ENCODE assay signal across 15 cellular contexts in the genomic region with DNA sequence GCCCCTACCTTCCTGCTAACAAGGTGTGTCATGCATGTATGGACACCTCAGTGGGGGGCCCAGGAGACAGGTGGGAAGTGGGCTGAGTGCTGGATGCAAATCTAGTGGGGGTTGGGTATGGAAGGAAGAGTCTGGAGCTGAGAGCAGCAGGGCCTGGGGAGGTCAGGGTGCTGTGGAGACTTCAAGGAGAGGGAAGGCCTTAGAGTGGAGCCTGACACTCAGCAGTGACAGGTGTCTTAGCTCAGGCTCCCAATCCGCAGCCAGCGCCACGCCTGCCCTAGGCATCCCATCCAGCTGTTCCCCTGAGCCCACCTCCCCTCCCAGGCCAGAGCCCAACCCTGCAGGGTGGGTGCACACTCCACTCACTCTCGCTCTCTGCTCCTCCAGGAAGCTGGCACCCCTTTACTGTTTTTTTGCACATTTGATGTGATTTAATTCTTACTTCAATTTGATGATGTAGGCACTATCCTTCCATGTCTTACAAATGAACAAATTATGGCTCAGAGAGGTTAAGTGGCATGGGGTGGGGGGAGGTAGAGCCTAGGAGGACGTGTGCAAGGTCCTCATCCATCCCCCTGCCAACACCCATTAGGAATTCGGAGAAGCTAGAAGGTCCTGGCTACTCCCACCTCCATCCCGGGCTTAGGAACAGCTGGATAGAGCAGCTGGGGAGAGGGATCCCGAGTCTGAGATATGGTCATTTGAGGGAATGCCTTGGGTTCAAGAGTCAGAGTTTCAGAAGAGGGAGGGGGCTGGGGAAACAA. TPM values are rescaled to one million over a fixed set of nuclear protein-coding genes. Genes with fewer than 3 reads are reported as not detected.
A peak's percentile ranks its signal among the peaks of the same experiment; 100 is the strongest.
DNase-seq lines count a peak whose midpoint lies in the region; ATAC-seq, FAIRE-seq and TF ChIP-seq lines count a peak whose summit lies in the region.
"Had no signal": no experiment of that assay in that cellular context is flagged by ENCODE, and none has a peak within 500 bp of the region (broad histone marks: within the 10 kb centered on the region; RNA-seq: fewer than 3 reads in every experiment).

No MANE protein-coding gene starts in this region.

- TF ChIP-seq CTCF in HepG2 (CRISPR knock-in tag; IDR thresholded peaks at IDR 0.05): no peak
- no peak for TF ChIP-seq CTCF in right lobe of liver (IDR thresholded peaks at IDR 0.05)

- H3K27me3 Mint-ChIP-seq in T-helper 17 cell: peaks cover 31% of the 10 kb centered on the region

- no peak overlapping the region for H3K4me3 ChIP-seq in HepG2 (replicated peaks in 1 of 3; ENCODE audit: insufficient read depth in 1 of 3, low read depth in 2 of 3, low read length in 3 of 3)
- no peak overlapping the region for H3K4me3 ChIP-seq in right lobe of liver
- H3K4me3 ChIP-seq in mesenchymal stem cell (ENCODE audit: insufficient read depth in 1 of 2, low read depth in 1 of 2, low read length in 2 of 2): no peak overlapping the region
- H3K4me3 ChIP-seq in GM23248: no peak overlapping the region

- no peak overlapping the region for H2BK15ac ChIP-seq in mesenchymal stem cell (ENCODE audit: low read depth, poor library complexity, severe bottlenecking)

- H3K9me3 ChIP-seq in HepG2 (ENCODE audit: low read length): no peaks in the 10 kb centered on the region
- no peaks in the 10 kb centered on the region for H3K9me3 ChIP-seq in right lobe of liver
- no peaks in the 10 kb centered on the region for H3K9me3 ChIP-seq in T-helper 17 cell (ENCODE audit: control insufficient read depth, low read length, poor library complexity, severe bottlenecking)
- H3K9me3 ChIP-seq in mesenchymal stem cell (ENCODE audit: control insufficient read depth, low read length): no peaks in the 10 kb centered on the region
- no peaks in the 10 kb centered on the region for H3K9me3 ChIP-seq in GM23248 (ENCODE audit: low read depth)
- H3K9me3 ChIP-seq: HAP-1 had no signal

- H2BK12ac ChIP-seq in mesenchymal stem cell (ENCODE audit: low read length in 2 of 2): peak overlapping the region; percentile 65 to 69

- H3K4me2 ChIP-seq in HepG2 (ENCODE audit: low read depth, low read length): no peak overlapping the region; the same call in 1 of the 2 replicates
- H3K4me2 ChIP-seq in mesenchymal stem cell (ENCODE audit: low read length, poor library complexity, severe bottlenecking): peak overlapping the region; percentile 56
- no peak overlapping the region for H3K4me2 ChIP-seq in GM23248 (ENCODE audit: unreplicated experiment)
- H3K4me2 ChIP-seq: KMS-11 had no signal

- peak overlapping the region; percentile 31 for H3K4me3 Mint-ChIP-seq in T-helper 17 cell
- H3K4me3 Mint-ChIP-seq: activated T-helper 17 cell treated with anti-CD3 and anti-CD28 coated beads, Interleukin-2, amount 50 U/mL, for 72 hours; dendritic cell treated with granulocyte-macrophage colony-stimulating factor and Interleukin-4, amounts not matched to agents 40 ng/mL and 50 ng/mL, for 4 days had no signal

- TF ChIP-seq EP300 in HepG2 (IDR thresholded peaks at IDR 0.05; ENCODE audit: low read depth in 2 of 2, low read length in 2 of 2) (no peak), HepG2 (CRISPR knock-in tag; IDR thresholded peaks at IDR 0.05; ENCODE audit: borderline replicate concordance) (no peak)

- no peak for TF ChIP-seq RAD21 in HepG2 (CRISPR knock-in tag; IDR thresholded peaks at IDR 0.05)

- H3K79me1 ChIP-seq in mesenchymal stem cell (replicated peaks; ENCODE audit: low read length, poor library complexity, severe bottlenecking): peaks cover 39% of the 10 kb centered on the region

- peak overlapping the region; percentile 55 to 85 for H3K18ac ChIP-seq in mesenchymal stem cell (ENCODE audit: low read depth in 1 of 2, low read length in 2 of 2)

- H3K9me2 ChIP-seq in GM23248 (ENCODE audit: insufficient read depth): no peaks in the 10 kb centered on the region

- H2AFZ ChIP-seq in HepG2 (ENCODE audit: low read length) (no peak overlapping the region), mesenchymal stem cell (ENCODE audit: low read depth, low read length) (no peak overlapping the region), GM23248 (no peak overlapping the region)

- no peaks in the 10 kb centered on the region for H3K36me3 Mint-ChIP-seq in T-helper 17 cell (ENCODE audit: low read depth)

- H4K20me1 ChIP-seq in HepG2 (ENCODE audit: insufficient read depth, low read length): no peaks in the 10 kb centered on the region
- H4K20me1 ChIP-seq in GM23248 (ENCODE audit: insufficient read depth): no peaks in the 10 kb centered on the region

- H3K27ac ChIP-seq in HepG2 (ENCODE audit: extremely low read length, insufficient read depth, low read length) (no peak overlapping the region), right lobe of liver (no peak overlapping the region), mesenchymal stem cell (ENCODE audit: low read length, poor library complexity, severe bottlenecking) (no peak overlapping the region), GM23248 (no peak overlapping the region)
- H3K27ac ChIP-seq: KMS-11 had no signal

- POLR2A ChIA-PET in HepG2 (lab: Yijun Ruan, JAX): interaction anchor here (1.7 to 3.2 kb wide), 2 partner anchors 10 to 16 kb away, joined by 4 to 19 read pairs; a partner anchor contains a TSS

- H3K14ac ChIP-seq in mesenchymal stem cell (ENCODE audit: low read length in 2 of 2): peak overlapping the region in 1 of 2 experiments; percentile 53

- H3K4me1 ChIP-seq in HepG2 (ENCODE audit: insufficient read depth, low read length) (peaks cover 41% of the 10 kb centered on the region), right lobe of liver (peaks cover 0 to 6% (median 0%) of the 10 kb centered on the region in 4 donors), mesenchymal stem cell (ENCODE audit: control insufficient read depth, insufficient read depth, low read depth, low read length) (peaks cover 40% of the 10 kb centered on the region), GM23248 (ENCODE audit: insufficient read depth) (peaks cover 9% of the 10 kb centered on the region; the same call in 1 of the 2 replicates)

- CTCF ChIA-PET in HepG2 (lab: Yijun Ruan, JAX; ENCODE audit: low intra/inter-chr PET ratio, low total read pairs): no interaction called here

- peak overlapping the region; percentile 63 for H2AK5ac ChIP-seq in mesenchymal stem cell (ENCODE audit: low read length, severe bottlenecking)

- H3K4ac ChIP-seq in mesenchymal stem cell (ENCODE audit: low read depth in 1 of 2, low read length in 2 of 2): no peak overlapping the region

- no peak overlapping the region for H4K8ac ChIP-seq in mesenchymal stem cell (ENCODE audit: low read length)

- no peak for DNase-seq in HepG2 (ENCODE audit: low spot score)
- DNase-seq in right lobe of liver: no peak
- no peak for DNase-seq in T-helper 17 cell
- DNase-seq in mesenchymal stem cell: no peak
- DNase-seq in T1000 (lab: John Stamatoyannopoulos, UW): no peak
- no peak for DNase-seq in activated CD4-positive, alpha-beta T cell treated with anti-CD3 and anti-CD28 coated beads for 48 hours
- no peak for DNase-seq in stimulated activated CD4-positive, alpha-beta T cell treated with anti-CD3 and anti-CD28 coated beads, Interleukin-15, amount 100 ng/mL, for 24 hours
- no peak for DNase-seq in GM23248
- DNase-seq: DMS153, NCI-H1436 treated with DMSO at 0.1 percent for 48 hours, RPMI8226 had no signal

- no TSS peak for BruUV-seq in HepG2 (replicated peaks; lab: Mats Ljungman, UMichigan)

- H3K79me2 ChIP-seq in HepG2 (ENCODE audit: insufficient read depth, low read length) (no peaks in the 10 kb centered on the region), GM23248 (ENCODE audit: insufficient read depth) (no peaks in the 10 kb centered on the region)

- no peak overlapping the region for H2BK120ac ChIP-seq in mesenchymal stem cell (ENCODE audit: low read depth, low read length)

- FAIRE-seq in HepG2 (lab: Jason Lieb, UNC): no peak

- H3K23ac ChIP-seq in mesenchymal stem cell (ENCODE audit: low read length in 2 of 2): peak overlapping the region in 1 of 2 experiments; percentile 23

- H3K27me3 ChIP-seq in HepG2 (ENCODE audit: control insufficient read depth in 1 of 2, insufficient read depth in 2 of 2, low read length in 2 of 2) (peaks cover 1 to 14% of the 10 kb centered on the region in 2 experiments; a peak in 3 of 5 replicates), right lobe of liver (no peaks in the 10 kb centered on the region), mesenchymal stem cell (ENCODE audit: control insufficient read depth in 1 of 2, insufficient read depth in 1 of 2, low read length in 2 of 2) (peaks cover 14 to 18% of the 10 kb centered on the region in 2 experiments), GM23248 (replicated peaks; ENCODE audit: insufficient read depth) (peaks cover 8% of the 10 kb centered on the region; the same call in 1 of the 2 replicates)

- ATAC-seq in HepG2 (no peak), right lobe of liver (no peak), T-helper 17 cell (no peak)
- ATAC-seq: activated T-helper 17 cell treated with anti-CD3 and anti-CD28 coated beads, Interleukin-2, amount 50 U/mL, for 72 hours had no signal

- H3K27ac Mint-ChIP-seq in T-helper 17 cell: no peak overlapping the region
- H3K27ac Mint-ChIP-seq: activated T-helper 17 cell treated with anti-CD3 and anti-CD28 coated beads, Interleukin-2, amount 50 U/mL, for 72 hours; dendritic cell treated with granulocyte-macrophage colony-stimulating factor and Interleukin-4, amounts not matched to agents 40 ng/mL and 50 ng/mL, for 4 days had no signal

- H3K36me3 ChIP-seq in HepG2 (replicated peaks in 1 of 2; ENCODE audit: control insufficient read depth in 1 of 2, insufficient read depth in 2 of 2, low read length in 2 of 2): no peaks in the 10 kb centered on the region
- H3K36me3 ChIP-seq in right lobe of liver: no peaks in the 10 kb centered on the region
- peaks cover 0 to 13% of the 10 kb centered on the region in 2 experiments for H3K36me3 ChIP-seq in mesenchymal stem cell (ENCODE audit: control insufficient read depth in 1 of 2, insufficient read depth in 2 of 2, low read depth in 1 of 2, low read length in 2 of 2)
- no peaks in the 10 kb centered on the region for H3K36me3 ChIP-seq in GM23248 (ENCODE audit: low read depth)
- H3K36me3 ChIP-seq: HAP-1 had no signal

- peaks cover 7% of the 10 kb centered on the region for H3K4me1 Mint-ChIP-seq in T-helper 17 cell

- no peak for TF ChIP-seq POLR2A in HepG2 (IDR thresholded peaks at IDR 0.05; ENCODE audit: insufficient read depth in 1 of 2, low read depth in 2 of 2, low read length in 2 of 2)
- TF ChIP-seq POLR2A in right lobe of liver (IDR thresholded peaks at IDR 0.05): no peak

- peak overlapping the region; percentile 49 for H2BK5ac ChIP-seq in mesenchymal stem cell (ENCODE audit: low read depth, low read length, poor library complexity, severe bottlenecking)

- intact Hi-C loops in HepG2 (cut with micrococcal nuclease; ENCODE audit: unreplicated experiment) (no loop called here), right lobe of liver (cut with DNase I) (no loop called here)

- in situ Hi-C loops in HepG2 (cut with HindIII; ENCODE audit: extremely low pct_ligation_motif_present, low pct_unique_long_range_greater_than_20kb) (no loop called here), GM23248 (cut with MboI) (no loop called here)

- 29% methylated on average over 7 of the region's 8 CpGs for WGBS in HepG2 (ENCODE audit: low lambda C conversion rate)
- 70% methylated on average over 7 of the region's 8 CpGs for WGBS in right lobe of liver (ENCODE audit: insufficient coverage, low coverage, low lambda C conversion rate, missing lambda C conversion rate)
- 64% methylated on average over 6 of the region's 8 CpGs for WGBS in mesenchymal stem cell
- 41 to 43% methylated on average over 8 of the region's 8 CpGs for WGBS in GM23248 (ENCODE audit: low coverage in 1 of 2, low lambda C conversion rate in 2 of 2, missing lambda C conversion rate in 2 of 2), 2 experiments

- 0 out of 2 replicates have a peak, but pooled peaks cover 5% of the 10 kb centered on the region for H3F3A ChIP-seq in GM23248 (ENCODE audit: insufficient read depth)

- H4K91ac ChIP-seq in mesenchymal stem cell (ENCODE audit: low read length): peak overlapping the region; percentile 91

- no peak overlapping the region for H3K9ac ChIP-seq in HepG2 (ENCODE audit: insufficient read depth, low read depth, low read length)
- H3K9ac ChIP-seq in mesenchymal stem cell (ENCODE audit: low read length): no peak overlapping the region
- H3K9ac ChIP-seq in GM23248: no peak overlapping the region
- H3K9ac ChIP-seq: KMS-11 had no signal

RNA-seq across cellular contexts. Expression of a gene that starts 2.2 kb away (rescaled TPM):
- total RNA-seq in HepG2 (2016; rRNA removed; fragmentation: Illumina TruSeq; extraction: Trizol): 1.0 and 1.8 TPM in 2 replicates
- 0.44 and 1.2 TPM in 2 replicates for total RNA-seq in HepG2 (2016; cell fraction: cytosol; rRNA removed; fragmentation: Illumina TruSeq; extraction: Trizol; ENCODE audit: low read depth)
- 0.97 and 2.0 TPM in 2 replicates for total RNA-seq in HepG2 (2016; cell fraction: insoluble cytoplasmic fraction; rRNA removed; fragmentation: Illumina TruSeq; extraction: Trizol)
- 1.4 and 2.0 TPM in 2 replicates for total RNA-seq in HepG2 (2016; cell fraction: membrane; rRNA removed; fragmentation: Illumina TruSeq; extraction: Trizol)
- total RNA-seq in HepG2 (2016; cell fraction: nucleus; rRNA removed; fragmentation: Illumina TruSeq; extraction: Trizol): 1.8 and 2.4 TPM in 2 replicates
- polyA plus RNA-seq in HepG2 (2011; rRNA removed): 3.6 and 5.8 TPM in 2 replicates
- 3.3 and 4.9 TPM in 2 replicates for polyA plus RNA-seq in HepG2 (2011; cell fraction: cytosol; rRNA removed)
- 5.7 and 6.2 TPM in 2 replicates for polyA plus RNA-seq in HepG2 (2011; cell fraction: nucleus; rRNA removed)
- polyA plus RNA-seq in HepG2 (2012): 3.9 and 7.7 TPM in 2 replicates
- polyA plus RNA-seq in HepG2 (2016; cell fraction: cytosol; fragmentation: Illumina TruSeq; extraction: Trizol; ENCODE audit: low read depth): 0.99 and 1.1 TPM in 2 replicates
- 0.66 and 0.71 TPM in 2 replicates for polyA plus RNA-seq in HepG2 (2016; cell fraction: insoluble cytoplasmic fraction; fragmentation: Illumina TruSeq; extraction: Trizol; ENCODE audit: low read depth)
- polyA plus RNA-seq in HepG2 (2016; cell fraction: membrane; fragmentation: Illumina TruSeq; extraction: Trizol; ENCODE audit: low read depth): 0.84 and 1.1 TPM in 2 replicates
- polyA plus RNA-seq in HepG2 (2016; cell fraction: nucleus; fragmentation: Illumina TruSeq; extraction: Trizol; ENCODE audit: insufficient read depth, low read depth): 3.3 and 3.5 TPM in 2 replicates
- 1.3 and 9.8 TPM in 2 replicates for polyA minus RNA-seq in HepG2 (2011; rRNA and poly(A)+ RNA removed; ENCODE audit: low replicate concordance)
- polyA minus RNA-seq in HepG2 (2011; cell fraction: cytosol; rRNA and poly(A)+ RNA removed): 3.0 and 3.8 TPM in 2 replicates
- 1.3 and 2.7 TPM in 2 replicates for polyA minus RNA-seq in HepG2 (2011; cell fraction: nucleus; rRNA and poly(A)+ RNA removed)
- under 1 TPM; 0.16 to 0.68 (median 0.39) TPM for total RNA-seq in right lobe of liver
- total RNA-seq in T-helper 17 cell: under 1 TPM; 0.07 to 0.31 TPM
- 5.8 TPM for polyA plus RNA-seq in mesenchymal stem cell (2013, experiment 1 of 2)
- 5.3 TPM for polyA plus RNA-seq in mesenchymal stem cell (2013, experiment 2 of 2)
- total RNA-seq in GM23248 (2014; rRNA removed; shearing (Covaris generic)): 4.6 and 4.8 TPM in 2 replicates
- 0.25 and 0.46 TPM in 2 replicates for polyA plus RNA-seq in GM23248 (2016; fragmentation: Nextera tagmentation; extraction: Ambion mirVana)

RNA-seq across cellular contexts. Expression of a gene that starts 16.4 kb away (rescaled TPM):
- total RNA-seq in HepG2 (2016; rRNA removed; fragmentation: Illumina TruSeq; extraction: Trizol) (41.2 and 86.6 TPM in 2 replicates), right lobe of liver (100 to 1,000 TPM in 5 of 6 experiments, 10 to 100 TPM in 1; 84.5 to 230 (median 150) TPM), T-helper 17 cell (10 to 100 TPM; 31.7 to 47.7 TPM)
- 14.7 and 16.4 TPM in 2 replicates for total RNA-seq in HepG2 (2016; cell fraction: cytosol; rRNA removed; fragmentation: Illumina TruSeq; extraction: Trizol; ENCODE audit: low read depth)
- 36.4 and 95.6 TPM in 2 replicates for total RNA-seq in HepG2 (2016; cell fraction: insoluble cytoplasmic fraction; rRNA removed; fragmentation: Illumina TruSeq; extraction: Trizol)
- total RNA-seq in HepG2 (2016; cell fraction: membrane; rRNA removed; fragmentation: Illumina TruSeq; extraction: Trizol): 24.9 and 32.7 TPM in 2 replicates
- total RNA-seq in HepG2 (2016; cell fraction: nucleus; rRNA removed; fragmentation: Illumina TruSeq; extraction: Trizol): 81.7 and 101 TPM in 2 replicates
- polyA plus RNA-seq in HepG2 (2011; rRNA removed) (143 and 195 TPM in 2 replicates), GM23248 (2016; fragmentation: Nextera tagmentation; extraction: Ambion mirVana) (440 and 446 TPM in 2 replicates)
- 82.9 and 130 TPM in 2 replicates for polyA plus RNA-seq in HepG2 (2011; cell fraction: cytosol; rRNA removed)
- polyA plus RNA-seq in HepG2 (2011; cell fraction: nucleus; rRNA removed): 653 and 705 TPM in 2 replicates
- 166 and 219 TPM in 2 replicates for polyA plus RNA-seq in HepG2 (2012)
- 23.3 and 23.7 TPM in 2 replicates for polyA plus RNA-seq in HepG2 (2016; cell fraction: cytosol; fragmentation: Illumina TruSeq; extraction: Trizol; ENCODE audit: low read depth)
- polyA plus RNA-seq in HepG2 (2016; cell fraction: insoluble cytoplasmic fraction; fragmentation: Illumina TruSeq; extraction: Trizol; ENCODE audit: low read depth): 50.3 and 62.4 TPM in 2 replicates
- polyA plus RNA-seq in HepG2 (2016; cell fraction: membrane; fragmentation: Illumina TruSeq; extraction: Trizol; ENCODE audit: low read depth): 32.0 and 32.7 TPM in 2 replicates
- polyA plus RNA-seq in HepG2 (2016; cell fraction: nucleus; fragmentation: Illumina TruSeq; extraction: Trizol; ENCODE audit: insufficient read depth, low read depth): 211 and 219 TPM in 2 replicates
- polyA minus RNA-seq in HepG2 (2011; rRNA and poly(A)+ RNA removed; ENCODE audit: low replicate concordance): 65.4 and 170 TPM in 2 replicates
- polyA minus RNA-seq in HepG2 (2011; cell fraction: cytosol; rRNA and poly(A)+ RNA removed): 146 and 172 TPM in 2 replicates
- 48.2 and 74.1 TPM in 2 replicates for polyA minus RNA-seq in HepG2 (2011; cell fraction: nucleus; rRNA and poly(A)+ RNA removed)
- polyA plus RNA-seq in mesenchymal stem cell (2013, experiment 1 of 2): 475 TPM
- polyA plus RNA-seq in mesenchymal stem cell (2013, experiment 2 of 2): 458 TPM
- 326 and 410 TPM in 2 replicates for total RNA-seq in GM23248 (2014; rRNA removed; shearing (Covaris generic))

RNA-seq across cellular contexts. Expression of a gene that starts 28.0 kb away (rescaled TPM):
- total RNA-seq in HepG2 (2016; rRNA removed; fragmentation: Illumina TruSeq; extraction: Trizol) (0.38 and 0.41 TPM in 2 replicates), right lobe of liver (1 to 10 TPM in 2 of 6 experiments, under 1 TPM in 3, not detected in 1; 0.37 to 1.5 (median 0.49) TPM), T-helper 17 cell (100 to 1,000 TPM in 1 of 2 donors, 1 to 10 TPM in 1; 8.9 to 297 TPM)
- 0.30 TPM in 1 of 2 replicates, not detected in the other for total RNA-seq in HepG2 (2016; cell fraction: cytosol; rRNA removed; fragmentation: Illumina TruSeq; extraction: Trizol; ENCODE audit: low read depth)
- total RNA-seq in HepG2 (2016; cell fraction: insoluble cytoplasmic fraction; rRNA removed; fragmentation: Illumina TruSeq; extraction: Trizol): 0.22 and 0.37 TPM in 2 replicates
- 0.19 and 0.83 TPM in 2 replicates for total RNA-seq in HepG2 (2016; cell fraction: membrane; rRNA removed; fragmentation: Illumina TruSeq; extraction: Trizol)
- total RNA-seq in HepG2 (2016; cell fraction: nucleus; rRNA removed; fragmentation: Illumina TruSeq; extraction: Trizol): 0.37 and 0.44 TPM in 2 replicates
- polyA plus RNA-seq in HepG2 (2011; rRNA removed) (1.1 and 1.9 TPM in 2 replicates), GM23248 (2016; fragmentation: Nextera tagmentation; extraction: Ambion mirVana) (not detected in 2 replicates)
- 0.42 and 0.63 TPM in 2 replicates for polyA plus RNA-seq in HepG2 (2011; cell fraction: cytosol; rRNA removed)
- 11.3 and 12.6 TPM in 2 replicates for polyA plus RNA-seq in HepG2 (2011; cell fraction: nucleus; rRNA removed)
- polyA plus RNA-seq in HepG2 (2012): 2.4 and 4.7 TPM in 2 replicates
- 0.27 TPM in 1 of 2 replicates, not detected in the other for polyA plus RNA-seq in HepG2 (2016; cell fraction: cytosol; fragmentation: Illumina TruSeq; extraction: Trizol; ENCODE audit: low read depth)
- polyA plus RNA-seq in HepG2 (2016; cell fraction: insoluble cytoplasmic fraction; fragmentation: Illumina TruSeq; extraction: Trizol; ENCODE audit: low read depth): 0.25 TPM in 1 of 2 replicates, not detected in the other
- 0.40 TPM in 1 of 2 replicates, not detected in the other for polyA plus RNA-seq in HepG2 (2016; cell fraction: membrane; fragmentation: Illumina TruSeq; extraction: Trizol; ENCODE audit: low read depth)
- 0.60 and 1.3 TPM in 2 replicates for polyA plus RNA-seq in HepG2 (2016; cell fraction: nucleus; fragmentation: Illumina TruSeq; extraction: Trizol; ENCODE audit: insufficient read depth, low read depth)
- 0.74 and 1.3 TPM in 2 replicates for polyA minus RNA-seq in HepG2 (2011; rRNA and poly(A)+ RNA removed; ENCODE audit: low replicate concordance)
- 0.26 and 0.69 TPM in 2 replicates for polyA minus RNA-seq in HepG2 (2011; cell fraction: cytosol; rRNA and poly(A)+ RNA removed)
- 1.9 and 2.4 TPM in 2 replicates for polyA minus RNA-seq in HepG2 (2011; cell fraction: nucleus; rRNA and poly(A)+ RNA removed)
- 0.10 TPM for polyA plus RNA-seq in mesenchymal stem cell (2013, experiment 1 of 2)
- polyA plus RNA-seq in mesenchymal stem cell (2013, experiment 2 of 2): 0.14 TPM
- total RNA-seq in GM23248 (2014; rRNA removed; shearing (Covaris generic)): not detected in 2 replicates

RNA-seq across cellular contexts. Expression of a gene that starts 36.9 kb away (rescaled TPM):
- total RNA-seq in HepG2 (2016; rRNA removed; fragmentation: Illumina TruSeq; extraction: Trizol): 119 and 151 TPM in 2 replicates
- total RNA-seq in HepG2 (2016; cell fraction: cytosol; rRNA removed; fragmentation: Illumina TruSeq; extraction: Trizol; ENCODE audit: low read depth): 410 and 476 TPM in 2 replicates
- 99.0 and 156 TPM in 2 replicates for total RNA-seq in HepG2 (2016; cell fraction: insoluble cytoplasmic fraction; rRNA removed; fragmentation: Illumina TruSeq; extraction: Trizol)
- total RNA-seq in HepG2 (2016; cell fraction: membrane; rRNA removed; fragmentation: Illumina TruSeq; extraction: Trizol): 478 and 550 TPM in 2 replicates
- total RNA-seq in HepG2 (2016; cell fraction: nucleus; rRNA removed; fragmentation: Illumina TruSeq; extraction: Trizol): 88.4 and 102 TPM in 2 replicates
- polyA plus RNA-seq in HepG2 (2011; rRNA removed): 144 and 164 TPM in 2 replicates
- 120 and 173 TPM in 2 replicates for polyA plus RNA-seq in HepG2 (2011; cell fraction: cytosol; rRNA removed)
- 432 and 489 TPM in 2 replicates for polyA plus RNA-seq in HepG2 (2011; cell fraction: nucleus; rRNA removed)
- 90.6 and 129 TPM in 2 replicates for polyA plus RNA-seq in HepG2 (2012)
- 809 and 889 TPM in 2 replicates for polyA plus RNA-seq in HepG2 (2016; cell fraction: cytosol; fragmentation: Illumina TruSeq; extraction: Trizol; ENCODE audit: low read depth)
- polyA plus RNA-seq in HepG2 (2016; cell fraction: insoluble cytoplasmic fraction; fragmentation: Illumina TruSeq; extraction: Trizol; ENCODE audit: low read depth): 161 and 204 TPM in 2 replicates
- 764 and 806 TPM in 2 replicates for polyA plus RNA-seq in HepG2 (2016; cell fraction: membrane; fragmentation: Illumina TruSeq; extraction: Trizol; ENCODE audit: low read depth)
- polyA plus RNA-seq in HepG2 (2016; cell fraction: nucleus; fragmentation: Illumina TruSeq; extraction: Trizol; ENCODE audit: insufficient read depth, low read depth): 299 and 303 TPM in 2 replicates
- 136 and 157 TPM in 2 replicates for polyA minus RNA-seq in HepG2 (2011; rRNA and poly(A)+ RNA removed; ENCODE audit: low replicate concordance)
- 35.4 and 57.5 TPM in 2 replicates for polyA minus RNA-seq in HepG2 (2011; cell fraction: cytosol; rRNA and poly(A)+ RNA removed)
- polyA minus RNA-seq in HepG2 (2011; cell fraction: nucleus; rRNA and poly(A)+ RNA removed): 45.3 and 47.1 TPM in 2 replicates
- total RNA-seq in right lobe of liver: 100 to 1,000 TPM in 2 of 6 experiments, 10 to 100 TPM in 4; 56.3 to 111 (median 64.6) TPM
- 10 to 100 TPM; 75.9 to 76.5 TPM for total RNA-seq in T-helper 17 cell
- 67.0 TPM for polyA plus RNA-seq in mesenchymal stem cell (2013, experiment 1 of 2)
- 68.4 TPM for polyA plus RNA-seq in mesenchymal stem cell (2013, experiment 2 of 2)
- total RNA-seq in GM23248 (2014; rRNA removed; shearing (Covaris generic)): 96.1 and 118 TPM in 2 replicates
- polyA plus RNA-seq in GM23248 (2016; fragmentation: Nextera tagmentation; extraction: Ambion mirVana): 117 TPM in 2 replicates

RNA-seq across cellular contexts. Expression of a gene that starts 53.1 kb away (rescaled TPM):
- not detected in 2 replicates for total RNA-seq in HepG2 (2016; rRNA removed; fragmentation: Illumina TruSeq; extraction: Trizol)
- not detected in 2 replicates for total RNA-seq in HepG2 (2016; cell fraction: cytosol; rRNA removed; fragmentation: Illumina TruSeq; extraction: Trizol; ENCODE audit: low read depth)
- 0.04 TPM in 1 of 2 replicates, not detected in the other for total RNA-seq in HepG2 (2016; cell fraction: insoluble cytoplasmic fraction; rRNA removed; fragmentation: Illumina TruSeq; extraction: Trizol)
- total RNA-seq in HepG2 (2016; cell fraction: membrane; rRNA removed; fragmentation: Illumina TruSeq; extraction: Trizol): 0.31 TPM in 1 of 2 replicates, not detected in the other
- not detected in 2 replicates for total RNA-seq in HepG2 (2016; cell fraction: nucleus; rRNA removed; fragmentation: Illumina TruSeq; extraction: Trizol)
- 0.25 and 0.33 TPM in 2 replicates for polyA plus RNA-seq in HepG2 (2011; rRNA removed)
- polyA plus RNA-seq in HepG2 (2011; cell fraction: cytosol; rRNA removed): 0.32 and 0.42 TPM in 2 replicates
- 0.97 and 1.1 TPM in 2 replicates for polyA plus RNA-seq in HepG2 (2011; cell fraction: nucleus; rRNA removed)
- polyA plus RNA-seq in HepG2 (2012): 0.11 and 0.43 TPM in 2 replicates
- 0.18 TPM in 2 replicates for polyA plus RNA-seq in HepG2 (2016; cell fraction: cytosol; fragmentation: Illumina TruSeq; extraction: Trizol; ENCODE audit: low read depth)
- 0.21 and 0.33 TPM in 2 replicates for polyA plus RNA-seq in HepG2 (2016; cell fraction: insoluble cytoplasmic fraction; fragmentation: Illumina TruSeq; extraction: Trizol; ENCODE audit: low read depth)
- polyA plus RNA-seq in HepG2 (2016; cell fraction: membrane; fragmentation: Illumina TruSeq; extraction: Trizol; ENCODE audit: low read depth): 0.07 TPM in 1 of 2 replicates, not detected in the other
- polyA plus RNA-seq in HepG2 (2016; cell fraction: nucleus; fragmentation: Illumina TruSeq; extraction: Trizol; ENCODE audit: insufficient read depth, low read depth): 0.33 TPM in 1 of 2 replicates, not detected in the other
- polyA minus RNA-seq in HepG2 (2011; rRNA and poly(A)+ RNA removed; ENCODE audit: low replicate concordance): 0.48 TPM in 1 of 2 replicates, not detected in the other
- polyA minus RNA-seq in HepG2 (2011; cell fraction: cytosol; rRNA and poly(A)+ RNA removed): not detected in 2 replicates
- 0.50 TPM in 1 of 2 replicates, not detected in the other for polyA minus RNA-seq in HepG2 (2011; cell fraction: nucleus; rRNA and poly(A)+ RNA removed)
- under 1 TPM in 2 of 6 experiments, not detected in 4; 0.12 to 0.75 TPM for total RNA-seq in right lobe of liver
- under 1 TPM; 0.37 to 0.55 TPM for total RNA-seq in T-helper 17 cell
- 0.12 TPM for polyA plus RNA-seq in mesenchymal stem cell (2013, experiment 1 of 2)
- 0.10 TPM for polyA plus RNA-seq in mesenchymal stem cell (2013, experiment 2 of 2)
- 0.11 TPM in 1 of 2 replicates, not detected in the other for total RNA-seq in GM23248 (2014; rRNA removed; shearing (Covaris generic))
- polyA plus RNA-seq in GM23248 (2016; fragmentation: Nextera tagmentation; extraction: Ambion mirVana): 0.24 TPM in 1 of 2 replicates, not detected in the other
